ENCODE assay signal across 28 cellular contexts in the genomic region with DNA sequence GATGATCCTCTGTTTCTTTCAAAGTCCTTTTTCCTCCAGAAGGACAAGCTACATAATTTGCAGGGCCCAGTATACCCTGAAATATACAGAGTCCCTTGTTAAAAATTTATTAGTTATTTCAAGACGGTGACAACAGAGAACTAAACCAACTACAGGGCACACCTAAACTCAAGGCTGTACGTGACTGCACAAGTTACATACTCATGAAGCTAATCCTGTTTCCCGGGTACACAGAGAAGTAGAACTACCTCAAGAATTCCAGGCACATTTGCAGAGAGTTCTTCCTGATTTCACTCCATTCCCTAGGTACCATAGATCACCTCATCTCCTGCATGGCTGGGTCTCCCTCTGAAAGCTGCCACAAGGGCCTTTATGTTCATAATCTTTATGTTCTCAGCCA.
"Had no signal": no experiment of that assay in that cellular context is flagged by ENCODE, and none has a peak within 500 bp of the region (broad histone marks: within the 10 kb centered on the region; RNA-seq: fewer than 3 reads in every experiment).

No MANE protein-coding gene starts in this region.

- H3K36me3 Mint-ChIP-seq: activated CD4-positive, alpha-beta memory T cell treated with anti-CD3 and anti-CD28 coated beads for 36 hours; activated CD8-positive, alpha-beta memory T cell treated with anti-CD3 and anti-CD28 coated beads, Interleukin-2, amount 10 ng/mL, durations not matched to agents 7 days and 5 days; activated naive CD4-positive, alpha-beta T cell treated with anti-CD3 and anti-CD28 coated beads, Interleukin-2, amount 10 ng/mL, durations not matched to agents 7 days and 5 days; activated naive CD4-positive, alpha-beta T cell treated with anti-CD3 and anti-CD28 coated beads, Interleukin-2, amount 50 U/mL, for 72 hours; activated naive CD8-positive, alpha-beta T cell treated with anti-CD3 and anti-CD28 coated beads, Interleukin-2, amount 10 ng/mL, durations not matched to agents 7 days and 5 days; brain had no signal

- H3K27ac ChIP-seq: ascending aorta, breast epithelium, cardiac muscle cell, colonic mucosa, epithelial cell of prostate had no signal

- H3K9me3 ChIP-seq: ascending aorta, breast epithelium, colonic mucosa had no signal

- ATAC-seq: activated CD4-positive, alpha-beta T cell treated with anti-CD3 and anti-CD28 coated beads for 36 hours; activated CD8-positive, alpha-beta memory T cell treated with anti-CD3 and anti-CD28 coated beads, Interleukin-2, amount 10 ng/mL, durations not matched to agents 7 days and 5 days; activated CD8-positive, alpha-beta T cell treated with anti-CD3 and anti-CD28 coated beads, Interleukin-2, amount 10 ng/mL, durations not matched to agents 7 days and 5 days; activated naive CD4-positive, alpha-beta T cell treated with anti-CD3 and anti-CD28 coated beads, Interleukin-2, amount 50 U/mL, for 72 hours; activated T-cell treated with anti-CD3 and anti-CD28 coated beads, Interleukin-2, amount 50 U/mL, for 72 hours had no signal

- H3K36me3 ChIP-seq: ascending aorta, breast epithelium, cardiac muscle cell, colonic mucosa had no signal

- H3K9me3 Mint-ChIP-seq: activated CD4-positive, alpha-beta T cell treated with anti-CD3 and anti-CD28 coated beads, Interleukin-2, amount 10 ng/mL, durations not matched to agents 24 days and 14 days; activated naive CD4-positive, alpha-beta T cell treated with anti-CD3 and anti-CD28 coated beads, Interleukin-2, amount 10 ng/mL, durations not matched to agents 7 days and 5 days; activated naive CD4-positive, alpha-beta T cell treated with anti-CD3 and anti-CD28 coated beads, Interleukin-2, amount 50 U/mL, for 72 hours; activated naive CD8-positive, alpha-beta T cell treated with anti-CD3 and anti-CD28 coated beads, Interleukin-2, amount 10 ng/mL, durations not matched to agents 7 days and 5 days; activated T-cell treated with anti-CD3 and anti-CD28 coated beads, Interleukin-2, amount 50 U/mL, for 72 hours; brain; T-helper 1 cell treated with Interleukin-12 subunit alpha and Interleukin-12 subunit beta and Interleukin-4 antibody, amounts not matched to agents 30 μg/mL and 1 μg/mL, for 36 hours had no signal

- DNase-seq: activated CD4-positive, alpha-beta memory T cell treated with anti-CD3 and anti-CD28 coated beads for 36 hours; activated CD4-positive, alpha-beta T cell treated with anti-CD3 and anti-CD28 coated beads for 36 hours; activated CD4-positive, alpha-beta T cell treated with anti-CD3 and anti-CD28 coated beads, Interleukin-2, amount 10 ng/mL, durations not matched to agents 24 days and 14 days; activated CD4-positive, CD25-positive, alpha-beta regulatory T cell; activated CD4-positive, CD25-positive, alpha-beta regulatory T cell treated with anti-CD3 and anti-CD28 coated beads, Interleukin-2, amount 50 U/mL, for 72 hours; activated CD8-positive, alpha-beta memory T cell treated with anti-CD3 and anti-CD28 coated beads, Interleukin-2, amount 10 ng/mL, durations not matched to agents 7 days and 5 days; activated CD8-positive, alpha-beta memory T cell treated with anti-CD3 and anti-CD28 coated beads, Interleukin-2, amount 50 U/mL, for 4 hours; activated CD8-positive, alpha-beta T cell treated with anti-CD3 and anti-CD28 coated beads, Interleukin-2, amount 10 ng/mL, durations not matched to agents 7 days and 5 days; activated gamma-delta T cell; activated naive CD4-positive, alpha-beta T cell; activated naive CD4-positive, alpha-beta T cell treated with anti-CD3 and anti-CD28 coated beads, Interleukin-2, amount 10 ng/mL, durations not matched to agents 7 days and 5 days; activated naive CD8-positive, alpha-beta T cell treated with anti-CD3 and anti-CD28 coated beads, Interleukin-2, amount 10 ng/mL, durations not matched to agents 7 days and 5 days; activated T-cell treated with anti-CD3 and anti-CD28 coated beads, Interleukin-2, amount 50 U/mL, for 1 hour; activated T-cell treated with anti-CD3 and anti-CD28 coated beads, Interleukin-2, amount 50 U/mL, for 72 hours; central memory CD4-positive, alpha-beta T cell; cerebellar nuclear complex; colonic mucosa; effector CD8-positive, alpha-beta T cell; foreskin fibroblast; head of caudate nucleus; T-helper 9 cell had no signal

- H3K27me3 ChIP-seq: ascending aorta, breast epithelium, cardiac muscle cell, colonic mucosa had no signal

- H3K4me3 Mint-ChIP-seq: activated CD4-positive, alpha-beta memory T cell treated with anti-CD3 and anti-CD28 coated beads for 36 hours; activated CD4-positive, alpha-beta T cell treated with anti-CD3 and anti-CD28 coated beads for 36 hours; activated CD4-positive, alpha-beta T cell treated with anti-CD3 and anti-CD28 coated beads, Interleukin-2, amount 10 ng/mL, durations not matched to agents 24 days and 14 days; activated CD8-positive, alpha-beta memory T cell treated with anti-CD3 and anti-CD28 coated beads, Interleukin-2, amount 10 ng/mL, durations not matched to agents 7 days and 5 days; activated CD8-positive, alpha-beta T cell treated with anti-CD3 and anti-CD28 coated beads, Interleukin-2, amount 10 ng/mL, durations not matched to agents 7 days and 5 days; activated naive CD4-positive, alpha-beta T cell treated with anti-CD3 and anti-CD28 coated beads, Interleukin-2, amount 10 ng/mL, durations not matched to agents 7 days and 5 days; activated naive CD8-positive, alpha-beta T cell treated with anti-CD3 and anti-CD28 coated beads, Interleukin-2, amount 10 ng/mL, durations not matched to agents 7 days and 5 days; activated T-cell treated with anti-CD3 and anti-CD28 coated beads, Interleukin-2, amount 50 U/mL, for 72 hours; brain; T-helper 1 cell treated with Interleukin-12 subunit alpha and Interleukin-12 subunit beta and Interleukin-4 antibody, amounts not matched to agents 30 μg/mL and 1 μg/mL, for 36 hours had no signal

- H3K4me1 ChIP-seq: ascending aorta, breast epithelium, colonic mucosa had no signal

- H3K27me3 Mint-ChIP-seq: activated CD4-positive, alpha-beta memory T cell treated with anti-CD3 and anti-CD28 coated beads for 36 hours; activated CD4-positive, alpha-beta T cell treated with anti-CD3 and anti-CD28 coated beads for 36 hours; activated CD4-positive, alpha-beta T cell treated with anti-CD3 and anti-CD28 coated beads, Interleukin-2, amount 10 ng/mL, durations not matched to agents 24 days and 14 days; activated CD8-positive, alpha-beta memory T cell treated with anti-CD3 and anti-CD28 coated beads, Interleukin-2, amount 10 ng/mL, durations not matched to agents 7 days and 5 days; activated naive CD4-positive, alpha-beta T cell treated with anti-CD3 and anti-CD28 coated beads, Interleukin-2, amount 10 ng/mL, durations not matched to agents 7 days and 5 days; activated naive CD8-positive, alpha-beta T cell treated with anti-CD3 and anti-CD28 coated beads, Interleukin-2, amount 10 ng/mL, durations not matched to agents 7 days and 5 days; brain had no signal

- H3K4me3 ChIP-seq: ascending aorta, breast epithelium, cardiac muscle cell, colonic mucosa had no signal

- H3K4me1 Mint-ChIP-seq: activated CD4-positive, alpha-beta T cell treated with anti-CD3 and anti-CD28 coated beads for 36 hours; activated CD4-positive, alpha-beta T cell treated with anti-CD3 and anti-CD28 coated beads, Interleukin-2, amount 10 ng/mL, durations not matched to agents 24 days and 14 days; activated CD8-positive, alpha-beta memory T cell treated with anti-CD3 and anti-CD28 coated beads, Interleukin-2, amount 10 ng/mL, durations not matched to agents 7 days and 5 days; activated naive CD4-positive, alpha-beta T cell treated with anti-CD3 and anti-CD28 coated beads, Interleukin-2, amount 10 ng/mL, durations not matched to agents 7 days and 5 days; activated naive CD8-positive, alpha-beta T cell treated with anti-CD3 and anti-CD28 coated beads, Interleukin-2, amount 10 ng/mL, durations not matched to agents 7 days and 5 days had no signal
